ENCODE assay signal across 21 cellular contexts in genomic region chr4:141668200-141668599, GRCh38. TPM values are rescaled to one million over a fixed set of nuclear protein-coding genes. Genes with fewer than 3 reads are reported as not detected.
DNase-seq lines count a peak whose midpoint lies in the region; ATAC-seq lines count a peak whose summit lies in the region.
"Had no signal": no experiment of that assay in that cellular context is flagged by ENCODE, and none has a peak within 500 bp of the region (broad histone marks: within the 10 kb centered on the region; RNA-seq: fewer than 3 reads in every experiment).

No MANE protein-coding gene starts in this region.

- no peak overlapping the region for H3K27ac ChIP-seq in GM23248
- H3K27ac ChIP-seq: KMS-11, RWPE1 had no signal

- ATAC-seq in HG03439 (IDR thresholded peaks at IDR 0.05; ENCODE audit: unreplicated experiment), result no peak

- H3K36me3 Mint-ChIP-seq in activated CD4-positive, alpha-beta T cell treated with anti-CD3 and anti-CD28 coated beads, Interleukin-2, amount 10 ng/mL, durations not matched to agents 7 days and 5 days (ENCODE audit: low read depth), result no peaks in the 10 kb centered on the region
- H3K36me3 Mint-ChIP-seq: CD4-positive, CD25-positive, alpha-beta regulatory T cell had no signal

- no peaks in the 10 kb centered on the region for H4K20me1 ChIP-seq in GM23248 (ENCODE audit: insufficient read depth)

- H3K27ac Mint-ChIP-seq in activated CD4-positive, alpha-beta T cell treated with anti-CD3 and anti-CD28 coated beads, Interleukin-2, amount 10 ng/mL, durations not matched to agents 7 days and 5 days, result no peak overlapping the region

- POLR2A ChIA-PET in activated CD4-positive, alpha-beta T cell treated with anti-CD3 and anti-CD28 coated beads, Interleukin-2, amount 10 ng/mL, durations not matched to agents 7 days and 5 days (lab: Charles Lee), result no interaction called here

- H3K9ac ChIP-seq in GM23248, result no peak overlapping the region
- H3K9ac ChIP-seq: KMS-11, SK-N-SH had no signal

- peaks cover 4% of the 10 kb centered on the region for H3K27me3 Mint-ChIP-seq in activated CD4-positive, alpha-beta T cell treated with anti-CD3 and anti-CD28 coated beads, Interleukin-2, amount 10 ng/mL, durations not matched to agents 7 days and 5 days

- no peaks in the 10 kb centered on the region for H3K4me1 ChIP-seq in GM23248 (ENCODE audit: insufficient read depth)
- H3K4me1 ChIP-seq: BE2C had no signal

- H2AFZ ChIP-seq in GM23248, result no peak overlapping the region

- CTCF ChIA-PET in activated CD4-positive, alpha-beta T cell treated with anti-CD3 and anti-CD28 coated beads, Interleukin-2, amount 10 ng/mL, durations not matched to agents 7 days and 5 days (lab: Charles Lee), result interaction anchor here (1.6 kb wide), 1 partner anchor 48 kb away, joined by 3 read pairs; no protein-coding TSS in a partner anchor

- H3K9me2 ChIP-seq in GM23248 (ENCODE audit: insufficient read depth), result no peaks in the 10 kb centered on the region
- H3K9me2 ChIP-seq: SK-N-SH had no signal

- no peaks in the 10 kb centered on the region for H3K79me2 ChIP-seq in GM23248 (ENCODE audit: insufficient read depth)

- no peaks in the 10 kb centered on the region for H3F3A ChIP-seq in GM23248 (ENCODE audit: insufficient read depth)

- 100% methylated on average over 1 of the region's 1 CpG for WGBS in GM23248 (ENCODE audit: low coverage in 1 of 2, low lambda C conversion rate in 2 of 2, missing lambda C conversion rate in 2 of 2), 2 experiments

- no peaks in the 10 kb centered on the region for H3K36me3 ChIP-seq in GM23248 (ENCODE audit: low read depth)
- H3K36me3 ChIP-seq: BE2C had no signal

- H3K4me3 ChIP-seq in GM23248, result no peak overlapping the region

- H3K27me3 ChIP-seq in GM23248 (replicated peaks; ENCODE audit: insufficient read depth), result no peaks in the 10 kb centered on the region
- H3K27me3 ChIP-seq: BE2C had no signal

- no peak overlapping the region for H3K4me3 Mint-ChIP-seq in activated CD4-positive, alpha-beta T cell treated with anti-CD3 and anti-CD28 coated beads, Interleukin-2, amount 10 ng/mL, durations not matched to agents 7 days and 5 days
- H3K4me3 Mint-ChIP-seq: CD4-positive, CD25-positive, alpha-beta regulatory T cell had no signal

- no peaks in the 10 kb centered on the region for H3K9me3 Mint-ChIP-seq in activated CD4-positive, alpha-beta T cell treated with anti-CD3 and anti-CD28 coated beads, Interleukin-2, amount 10 ng/mL, durations not matched to agents 7 days and 5 days

- in situ Hi-C loops in GM23248 (cut with MboI), result no loop called here

- H3K9me3 ChIP-seq in GM23248 (ENCODE audit: low read depth), result no peaks in the 10 kb centered on the region
- H3K9me3 ChIP-seq: BE2C, SK-N-SH had no signal

- peak; percentile 8 for DNase-seq in AG08395 (ENCODE audit: low spot score)
- DNase-seq in GM23248, result peak; percentile 46
- DNase-seq in amniotic epithelial cell (ENCODE audit: low read depth), result peak; percentile 37
- peak; percentile 7 for DNase-seq in fibroblast of gingiva (ENCODE audit: low read depth)
- DNase-seq in activated CD4-positive, alpha-beta T cell treated with anti-CD3 and anti-CD28 coated beads, Interleukin-2, amount 10 ng/mL, durations not matched to agents 7 days and 5 days, result no peak
- DNase-seq in HUDEP-2 (lab: John Stamatoyannopoulos, UW; ENCODE audit: unreplicated experiment in 76 of 76), result no peak
- DNase-seq in NCI-H1048 (lab: John Stamatoyannopoulos, UW), result no peak
- DNase-seq: BE2C; CD4-positive, CD25-positive, alpha-beta regulatory T cell; DMS79; NCI-H1417; NCI-H1694 treated with DMSO at 0.1 percent for 48 hours; NCI-H2081 treated with DMSO at 0.1 percent for 48 hours; NCI-H2171 treated with DMSO at 0.1 percent for 48 hours; NCI-H446 treated with DMSO at 0.1 percent for 48 hours; NCI-H526 treated with DMSO at 0.1 percent for 48 hours; SIG-M5; SK-N-SH had no signal

- no peaks in the 10 kb centered on the region for H3K4me1 Mint-ChIP-seq in activated CD4-positive, alpha-beta T cell treated with anti-CD3 and anti-CD28 coated beads, Interleukin-2, amount 10 ng/mL, durations not matched to agents 7 days and 5 days
- H3K4me1 Mint-ChIP-seq: CD4-positive, CD25-positive, alpha-beta regulatory T cell had no signal

- H3K4me2 ChIP-seq in GM23248 (ENCODE audit: unreplicated experiment), result no peak overlapping the region
- H3K4me2 ChIP-seq: KMS-11, SK-N-SH had no signal

RNA-seq across cellular contexts. Expression of gene IL15, which starts 31.8 kb away (rescaled TPM):
- 5.8 and 7.1 TPM in 2 replicates for total RNA-seq in GM23248 (2014; rRNA removed; shearing (Covaris generic))
- 7.6 and 8.5 TPM in 2 replicates for polyA plus RNA-seq in GM23248 (2016; fragmentation: Nextera tagmentation; extraction: Ambion mirVana)
- 1 to 10 TPM; 1.4 to 1.9 TPM for total RNA-seq in activated CD4-positive, alpha-beta T cell treated with anti-CD3 and anti-CD28 coated beads, Interleukin-2, amount 10 ng/mL, durations not matched to agents 7 days and 5 days

Comparison
In these comparisons a context has a peak if more than half of its experiments do, and no peak if none do; other contexts are left out.
1. DNase-seq: peak in AG08395 (single experiment), GM23248 (single experiment), amniotic epithelial cell (single experiment) and fibroblast of gingiva (single experiment); none in activated CD4-positive, alpha-beta T cell treated with anti-CD3 and anti-CD28 coated beads, Interleukin-2, amount 10 ng/mL, durations not matched to agents 7 days and 5 days (single experiment), HUDEP-2 (0 of 76) and NCI-H1048 (single experiment).